13 cellular contexts compared by ENCODE assay signal in the genomic region with DNA sequence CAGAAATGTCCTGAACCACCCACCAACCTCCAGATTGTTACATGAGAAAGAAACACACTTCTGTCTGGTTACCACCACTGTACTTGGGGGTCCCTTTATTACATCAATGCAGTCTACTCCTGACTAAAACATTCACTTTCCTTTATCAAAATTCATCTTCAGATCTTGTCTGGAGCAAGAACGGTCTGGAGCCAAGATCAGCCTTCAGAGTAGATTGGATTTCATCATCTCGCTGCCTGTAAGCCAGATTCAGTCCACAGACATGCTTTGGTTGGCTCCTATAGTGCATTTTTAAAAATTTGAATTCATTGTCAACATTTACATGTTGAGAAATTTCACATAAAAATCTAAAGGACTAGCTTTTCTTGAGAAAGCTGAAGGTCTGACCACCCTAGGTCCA.
"Had no signal": no experiment of that assay in that cellular context is flagged by ENCODE, and none has a peak within 500 bp of the region (broad histone marks: within the 10 kb centered on the region; RNA-seq: fewer than 3 reads in every experiment).

No MANE protein-coding gene starts in this region.

- DNase-seq: activated effector memory CD4-positive, alpha-beta T cell treated with anti-CD3 and anti-CD28 coated beads, Interleukin-2, amount 50 U/mL, for 16 hours; effector memory CD8-positive, alpha-beta T cell; gastrocnemius medialis; mesendoderm; ovary; stimulated activated CD4-positive, alpha-beta T cell treated with anti-CD3 and anti-CD28 coated beads, Interleukin-15, amount 100 ng/mL, for 24 hours; stimulated activated CD4-positive, alpha-beta T cell treated with anti-CD3 and anti-CD28 coated beads, Interleukin-4, amount 100 ng/mL, for 4 hours; stomach had no signal

- ATAC-seq: effector memory CD8-positive, alpha-beta T cell; gastrocnemius medialis had no signal

- H3K9me3 Mint-ChIP-seq: effector memory CD8-positive, alpha-beta T cell had no signal

- H3K4me3 ChIP-seq: ascending aorta, coronary artery, gastrocnemius medialis, ovary, stomach, tibial nerve had no signal

- H3K4me3 Mint-ChIP-seq: activated naive CD8-positive, alpha-beta T cell; effector memory CD8-positive, alpha-beta T cell had no signal

- H3K27ac ChIP-seq: ascending aorta, epithelial cell of prostate, gastrocnemius medialis, ovary, stomach, tibial nerve had no signal

- H3K27me3 ChIP-seq: ascending aorta, gastrocnemius medialis, ovary, stomach, tibial nerve had no signal

- H3K27me3 Mint-ChIP-seq: activated naive CD8-positive, alpha-beta T cell; effector memory CD8-positive, alpha-beta T cell had no signal

- H3K27ac Mint-ChIP-seq: activated naive CD8-positive, alpha-beta T cell; effector memory CD8-positive, alpha-beta T cell had no signal

- H3K36me3 ChIP-seq: ascending aorta, gastrocnemius medialis, ovary, stomach, tibial nerve had no signal

- H3K36me3 Mint-ChIP-seq: activated naive CD8-positive, alpha-beta T cell had no signal

- H3K9me3 ChIP-seq: ascending aorta, gastrocnemius medialis, ovary, stomach, tibial nerve had no signal
